10 cellular contexts compared by ENCODE assay signal in the genomic region with DNA sequence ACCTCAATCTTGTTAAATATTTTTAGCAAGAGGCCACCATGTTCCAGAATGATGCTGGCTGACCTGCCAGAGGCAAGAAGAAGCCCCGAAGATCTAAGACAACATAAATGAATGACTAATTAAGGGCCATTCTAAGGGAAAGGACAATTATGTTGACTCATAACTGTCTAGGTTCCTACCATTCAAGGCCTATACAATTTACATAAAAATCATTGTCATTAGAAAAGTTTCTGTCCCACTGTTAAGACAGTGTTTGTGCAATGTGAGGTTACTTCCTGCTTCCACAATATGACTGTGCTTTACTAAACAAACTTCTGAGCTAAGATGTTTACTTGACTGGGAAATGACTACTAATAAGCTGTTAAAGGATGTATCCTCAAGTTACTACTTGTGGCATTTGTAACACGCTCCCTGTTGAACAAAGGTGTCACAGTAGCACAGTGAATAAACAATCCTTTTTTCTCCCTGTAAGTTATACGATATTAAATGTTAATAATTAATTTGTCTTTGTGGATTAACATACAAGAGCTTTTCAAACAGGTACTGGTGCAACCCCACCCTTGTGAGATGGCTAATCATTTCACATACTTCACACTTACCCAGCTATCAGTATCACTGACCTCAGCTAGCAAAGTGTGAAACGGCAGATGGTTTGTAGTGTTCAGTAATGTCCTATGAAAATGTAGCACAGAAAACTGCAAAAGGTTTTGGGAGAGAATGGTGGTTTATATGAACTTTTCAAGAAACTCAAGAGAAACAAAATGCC.
DNase-seq lines count a peak whose midpoint lies in the region; ATAC-seq and TF ChIP-seq lines count a peak whose summit lies in the region.
"Had no signal": no experiment of that assay in that cellular context is flagged by ENCODE, and none has a peak within 500 bp of the region (broad histone marks: within the 10 kb centered on the region; RNA-seq: fewer than 3 reads in every experiment).

No MANE protein-coding gene starts in this region.

- DNase-seq in NOMO-1 (lab: John Stamatoyannopoulos, UW; ENCODE audit: unreplicated experiment in 2 of 2) = peak; percentile 24 to 54
- no peak for DNase-seq in NOMO-1 treated with dmso at 0.1 percent for 144 hours (lab: John Stamatoyannopoulos, UW; ENCODE audit: unreplicated experiment)
- peak; percentile 52 for DNase-seq in dermis blood vessel endothelial cell
- DNase-seq in stimulated activated naive CD8-positive, alpha-beta T cell treated with anti-CD3 and anti-CD28 coated beads, Interleukin-15, amount 100 ng/mL, for 72 hours = no peak
- DNase-seq in NCI-H187 treated with DMSO at 0.1 percent for 48 hours (lab: John Stamatoyannopoulos, UW) = no peak
- no peak for DNase-seq in brain microvascular endothelial cell
- no peak for DNase-seq in RKO (ENCODE audit: low spot score)
- DNase-seq: activated CD4-positive, CD25-positive, alpha-beta regulatory T cell treated with anti-CD3 and anti-CD28 coated beads, Interleukin-2, amount 50 U/mL, for 72 hours; stimulated activated CD4-positive, alpha-beta T cell treated with anti-CD3 and anti-CD28 coated beads, Interleukin-1b, Interleukin-23, amount 100 ng/mL, for 48 hours had no signal

- no peaks in the 10 kb centered on the region for H3K9me3 Mint-ChIP-seq in stimulated activated naive CD8-positive, alpha-beta T cell treated with anti-CD3 and anti-CD28 coated beads, Interleukin-15, amount 100 ng/mL, for 72 hours

- TF ChIP-seq CTCF in brain microvascular endothelial cell (IDR thresholded peaks at IDR 0.05; ENCODE audit: low read depth, low read length, missing control alignments) = no peak

- H3K27ac ChIP-seq in brain microvascular endothelial cell = no peak overlapping the region

- peaks cover 7% of the 10 kb centered on the region for H3K27me3 Mint-ChIP-seq in stimulated activated naive CD8-positive, alpha-beta T cell treated with anti-CD3 and anti-CD28 coated beads, Interleukin-15, amount 100 ng/mL, for 72 hours

- no peak overlapping the region for H3K27ac Mint-ChIP-seq in stimulated activated naive CD8-positive, alpha-beta T cell treated with anti-CD3 and anti-CD28 coated beads, Interleukin-15, amount 100 ng/mL, for 72 hours

- H3K27me3 ChIP-seq in brain microvascular endothelial cell (replicated peaks) = no peaks in the 10 kb centered on the region

- H3K4me1 Mint-ChIP-seq in stimulated activated naive CD8-positive, alpha-beta T cell treated with anti-CD3 and anti-CD28 coated beads, Interleukin-15, amount 100 ng/mL, for 72 hours = no peaks in the 10 kb centered on the region

- no peaks in the 10 kb centered on the region for H3K36me3 ChIP-seq in brain microvascular endothelial cell (replicated peaks)

- peak; percentile 53 for ATAC-seq in HG03066 (IDR thresholded peaks at IDR 0.05; ENCODE audit: low read depth, unreplicated experiment)
- ATAC-seq in stimulated activated naive CD8-positive, alpha-beta T cell treated with anti-CD3 and anti-CD28 coated beads, Interleukin-15, amount 100 ng/mL, for 72 hours = peak; percentile 29

- in situ Hi-C loops in brain microvascular endothelial cell (cut with HindIII; ENCODE audit: low pct_ligation_motif_present, low sequenced_read_pairs) = no loop called here

- no peak overlapping the region for H3K4me3 ChIP-seq in brain microvascular endothelial cell (ENCODE audit: low read depth, low read length)

- H3K4me3 Mint-ChIP-seq in stimulated activated naive CD8-positive, alpha-beta T cell treated with anti-CD3 and anti-CD28 coated beads, Interleukin-15, amount 100 ng/mL, for 72 hours = no peak overlapping the region

Comparison
In these comparisons a context has a peak if more than half of its experiments do, and no peak if none do; other contexts are left out.
1. DNase-seq: peak in NOMO-1 (2 of 2) and dermis blood vessel endothelial cell (single experiment); none in NOMO-1 treated with dmso at 0.1 percent for 144 hours (single experiment), stimulated activated naive CD8-positive, alpha-beta T cell treated with anti-CD3 and anti-CD28 coated beads, Interleukin-15, amount 100 ng/mL, for 72 hours (0 of 2), NCI-H187 treated with DMSO at 0.1 percent for 48 hours (single experiment), brain microvascular endothelial cell (single experiment) and RKO (single experiment).